29 cellular contexts compared by ENCODE assay signal in the genomic region with DNA sequence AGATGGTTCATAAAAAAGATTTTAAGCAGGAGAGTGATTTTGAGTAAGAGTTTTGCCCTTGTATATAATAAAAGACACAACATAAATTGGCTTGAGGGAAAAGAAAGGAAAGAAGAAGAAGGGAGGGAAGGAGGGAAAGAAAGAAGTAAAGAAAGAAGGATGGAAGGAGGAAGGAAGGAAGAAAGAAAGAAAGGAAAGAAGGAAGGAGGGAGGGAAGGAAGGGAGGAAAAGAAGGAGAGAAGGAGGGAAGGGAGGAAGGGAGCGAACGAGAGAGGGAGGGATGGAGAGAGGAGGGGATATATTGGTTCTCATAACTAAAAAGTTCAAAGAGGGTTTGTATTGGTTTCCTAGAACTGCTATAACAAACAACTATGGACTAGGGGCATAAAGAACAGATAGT.
"Had no signal": no experiment of that assay in that cellular context is flagged by ENCODE, and none has a peak within 500 bp of the region (broad histone marks: within the 10 kb centered on the region; RNA-seq: fewer than 3 reads in every experiment).

No MANE protein-coding gene starts in this region.

- H3K27ac Mint-ChIP-seq: dendritic cell treated with granulocyte-macrophage colony-stimulating factor and Interleukin-4, amounts not matched to agents 40 ng/mL and 50 ng/mL, for 4 days; effector memory CD8-positive, alpha-beta T cell; endodermal cell had no signal

- H2AFZ ChIP-seq: hepatocyte had no signal

- H3K4me2 ChIP-seq: hepatocyte had no signal

- DNase-seq: colonic mucosa; cortex of kidney; dermis blood vessel endothelial cell; dorsolateral prefrontal cortex; effector CD4-positive, alpha-beta T cell; effector CD8-positive, alpha-beta T cell; effector memory CD4-positive, alpha-beta T cell; effector memory CD8-positive, alpha-beta T cell; endodermal cell; erythroblast; esophagus squamous epithelium; foreskin fibroblast; foreskin keratinocyte; foreskin melanocyte; gastrocnemius medialis; glutamatergic neuron; head of caudate nucleus; heart left ventricle; heart right ventricle had no signal

- H3K27me3 ChIP-seq: colonic mucosa had no signal

- H3K4me3 ChIP-seq: colonic mucosa, coronary artery, dorsolateral prefrontal cortex, esophagus muscularis mucosa, esophagus squamous epithelium, gastrocnemius medialis, gastroesophageal sphincter, heart left ventricle, heart right ventricle, hepatocyte had no signal

- H3K36me3 ChIP-seq: colonic mucosa, esophagus muscularis mucosa, esophagus squamous epithelium, gastrocnemius medialis, gastroesophageal sphincter, heart left ventricle, heart right ventricle had no signal

- H3K9me3 ChIP-seq: colonic mucosa, esophagus squamous epithelium, gastrocnemius medialis had no signal

- H3K79me2 ChIP-seq: hepatocyte had no signal

- ATAC-seq: effector memory CD8-positive, alpha-beta T cell; esophagus mucosa; foreskin keratinocyte; gastrocnemius medialis; gastroesophageal sphincter had no signal

- FAIRE-seq: endometrium, endothelial cell of umbilical vein, frontal cortex had no signal

- H3K4me3 Mint-ChIP-seq: dendritic cell treated with granulocyte-macrophage colony-stimulating factor and Interleukin-4, amounts not matched to agents 40 ng/mL and 50 ng/mL, for 4 days; effector memory CD8-positive, alpha-beta T cell; endodermal cell had no signal

- H3K4me1 Mint-ChIP-seq: endodermal cell had no signal

- H3K4me1 ChIP-seq: colonic mucosa, esophagus muscularis mucosa, esophagus squamous epithelium, foreskin keratinocyte, gastrocnemius medialis, gastroesophageal sphincter, heart left ventricle, heart right ventricle had no signal

- H3K9me3 Mint-ChIP-seq: dendritic cell treated with granulocyte-macrophage colony-stimulating factor and Interleukin-4, amounts not matched to agents 40 ng/mL and 50 ng/mL, for 4 days; endodermal cell had no signal

- H3K27ac ChIP-seq: colonic mucosa, coronary artery, epithelial cell of prostate, esophagus muscularis mucosa, esophagus squamous epithelium, foreskin keratinocyte, gastrocnemius medialis, gastroesophageal sphincter, heart left ventricle, heart right ventricle, hepatocyte had no signal
